8 cellular contexts compared by ENCODE assay signal in the genomic region with DNA sequence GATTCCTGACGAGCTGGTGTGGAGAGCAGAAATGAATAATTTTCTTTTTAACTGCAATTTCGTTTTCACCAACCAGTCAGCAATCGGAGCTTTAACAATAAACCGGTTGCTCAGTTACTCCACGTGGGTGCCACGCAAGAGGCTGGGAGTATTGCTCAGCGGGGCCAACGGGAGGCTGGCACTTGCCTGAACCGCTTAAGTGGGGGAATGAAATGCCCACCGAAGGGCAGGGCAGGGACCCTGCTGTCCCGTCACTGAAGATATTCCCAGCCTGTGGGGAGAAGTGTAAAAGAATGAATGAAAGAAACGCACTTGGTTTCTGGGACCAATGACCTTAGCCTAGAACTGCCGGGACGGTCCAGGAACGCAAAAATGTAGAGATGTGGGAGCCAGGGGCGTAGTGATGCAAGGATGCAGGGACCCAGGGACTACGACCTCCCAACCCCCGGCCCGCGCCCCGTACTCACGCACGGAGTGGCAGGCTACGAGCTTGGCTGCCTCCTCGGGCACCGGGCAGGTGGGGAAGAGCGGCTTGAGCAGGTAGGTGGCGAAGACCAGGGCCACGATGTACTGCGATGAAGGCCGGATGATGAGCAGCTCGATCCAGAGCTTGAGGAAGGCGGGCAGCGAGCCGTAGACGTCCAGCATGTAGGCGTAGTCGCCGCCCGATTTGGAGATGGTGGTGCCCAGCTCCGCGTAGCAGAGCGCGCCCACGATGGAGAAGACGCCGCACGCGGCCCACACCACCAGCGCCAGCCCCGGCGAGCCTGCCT.
DNase-seq lines count a peak whose midpoint lies in the region; ATAC-seq and TF ChIP-seq lines count a peak whose summit lies in the region.
"Not testable (repeated sequence)": the region's sequence is repeated elsewhere in the genome, so short reads cannot be mapped to it uniquely, and the experiment has no call there.

No MANE protein-coding gene starts in this region.

- not testable (repeated sequence) for TF ChIP-seq CTCF in Peyer's patch (IDR thresholded peaks at IDR 0.05); endodermal cell (conservative IDR thresholded peaks at IDR 0.05); prostate gland (IDR thresholded peaks at IDR 0.05)
- peak in 1 of 2 donors; percentile 6 for TF ChIP-seq CTCF in left lung (IDR thresholded peaks at IDR 0.05)

- peaks cover 24% of the 10 kb centered on the region for H3K4me1 Mint-ChIP-seq in activated T-helper 2 cell treated with anti-CD3 and anti-CD28 coated beads, Interferon-gamma antibody, Interleukin-2, Interleukin-4, amounts not matched to agents 10 μg/mL and 5 μg/mL and 100 μg/mL, durations not matched to agents 14 hours and 24 hours and 36 hours (ENCODE audit: low read depth)
- peaks cover 24% of the 10 kb centered on the region for H3K4me1 Mint-ChIP-seq in endodermal cell

- ATAC-seq in GM18499 (IDR thresholded peaks at IDR 0.05; ENCODE audit: insufficient read depth, unreplicated experiment) (peak; percentile 2), HG02943 (IDR thresholded peaks at IDR 0.05; ENCODE audit: low read depth, unreplicated experiment) (peak; percentile 12), left lung (peak; percentile 28)

- H3K36me3 ChIP-seq in Peyer's patch; endodermal cell (ENCODE audit: control insufficient read depth, insufficient read depth, low read length); prostate gland; urinary bladder (ENCODE audit: insufficient read depth): not testable (repeated sequence)
- H3K36me3 ChIP-seq in left lung, result peaks cover 0 to 11% of the 10 kb centered on the region in 2 donors

- peak overlapping the region; percentile 93 to 95 (median 94) for H3K27ac ChIP-seq in Peyer's patch
- H3K27ac ChIP-seq in endodermal cell (ENCODE audit: low read depth, low read length), result peak overlapping the region; percentile 57
- peak overlapping the region; percentile 77 to 95 for H3K27ac ChIP-seq in left lung
- H3K27ac ChIP-seq in prostate gland, result peak overlapping the region; percentile 64 to 73
- H3K27ac ChIP-seq in urinary bladder (ENCODE audit: low read depth), result not testable (repeated sequence)

- TF ChIP-seq POLR2A in Peyer's patch (IDR thresholded peaks at IDR 0.05), result not testable (repeated sequence)
- peak; percentile 33 for TF ChIP-seq POLR2A in prostate gland (IDR thresholded peaks at IDR 0.05)

- peaks cover 0 to 21% (median 8%) of the 10 kb centered on the region in 4 donors for H3K4me1 ChIP-seq in Peyer's patch
- H3K4me1 ChIP-seq in endodermal cell (ENCODE audit: control insufficient read depth, insufficient read depth, low read length); urinary bladder (ENCODE audit: insufficient read depth): not testable (repeated sequence)
- H3K4me1 ChIP-seq in left lung, result peaks cover 6 to 41% of the 10 kb centered on the region in 2 donors
- H3K4me1 ChIP-seq in prostate gland (replicated peaks), result peaks cover 11% of the 10 kb centered on the region

- WGBS in endodermal cell (ENCODE audit: insufficient coverage in 1 of 2, insufficient read length in 1 of 2), 2 experiments, result 0% methylated on average over 31 of the region's 52 CpGs; no CpG with 5 or more reads in 1 of the 2 experiments
- WGBS in prostate gland, result under 1% methylated on average over 47 of the region's 52 CpGs
- under 1% methylated on average over 49 of the region's 52 CpGs for WGBS in urinary bladder

- H3K9me3 ChIP-seq in Peyer's patch; endodermal cell (ENCODE audit: control insufficient read depth, low read length); left lung; prostate gland: not testable (repeated sequence)

- intact Hi-C loops in activated T-helper 2 cell treated with anti-CD3 and anti-CD28 coated beads, Interferon-gamma antibody, Interleukin-2, Interleukin-4, amounts not matched to agents 10 μg/mL and 5 μg/mL and 100 μg/mL, durations not matched to agents 14 hours and 24 hours and 36 hours (cut with micrococcal nuclease); left lung (cut with DNase I): not testable (repeated sequence)
- intact Hi-C loops in prostate gland (cut with DNase I), result loop anchor here (10.0 kb wide), 1 partner anchor 675 kb away; no protein-coding TSS in a partner anchor

- not testable (repeated sequence) for DNase-seq in Peyer's patch; activated T-helper 2 cell treated with anti-CD3 and anti-CD28 coated beads, Interferon-gamma antibody, Interleukin-2, Interleukin-4, amounts not matched to agents 10 μg/mL and 5 μg/mL and 100 μg/mL, durations not matched to agents 14 hours and 24 hours and 36 hours (ENCODE audit: low spot score); endodermal cell; prostate gland (ENCODE audit: low spot score)
- DNase-seq in left lung, result peak; percentile 35 to 88

- H3K4me3 ChIP-seq in Peyer's patch (peak overlapping the region; percentile 71 to 88 (median 78)), endodermal cell (ENCODE audit: low read length) (peak overlapping the region; percentile 96), left lung (peak overlapping the region; percentile 80 to 84), prostate gland (peak overlapping the region; percentile 50), urinary bladder (ENCODE audit: low read depth, low read length) (peak overlapping the region; percentile 54)

- peaks cover 35% of the 10 kb centered on the region for H3K36me3 Mint-ChIP-seq in activated T-helper 2 cell treated with anti-CD3 and anti-CD28 coated beads, Interferon-gamma antibody, Interleukin-2, Interleukin-4, amounts not matched to agents 10 μg/mL and 5 μg/mL and 100 μg/mL, durations not matched to agents 14 hours and 24 hours and 36 hours (ENCODE audit: low read depth)
- H3K36me3 Mint-ChIP-seq in endodermal cell (ENCODE audit: low read depth), result peaks cover 10% of the 10 kb centered on the region

- not testable (repeated sequence) for H3K27me3 ChIP-seq in Peyer's patch; endodermal cell (ENCODE audit: control insufficient read depth, insufficient read depth, low read length, poor library complexity, severe bottlenecking); left lung; prostate gland (replicated peaks; ENCODE audit: insufficient read depth)

- peak overlapping the region; percentile 100 for H3K27ac Mint-ChIP-seq in activated T-helper 2 cell treated with anti-CD3 and anti-CD28 coated beads, Interferon-gamma antibody, Interleukin-2, Interleukin-4, amounts not matched to agents 10 μg/mL and 5 μg/mL and 100 μg/mL, durations not matched to agents 14 hours and 24 hours and 36 hours
- peak overlapping the region; percentile 93 for H3K27ac Mint-ChIP-seq in endodermal cell

- H3K9ac ChIP-seq in endodermal cell (ENCODE audit: extremely low read depth, low read length, poor library complexity, severe bottlenecking), result peak overlapping the region; percentile 75

- not testable (repeated sequence) for H3K27me3 Mint-ChIP-seq in activated T-helper 2 cell treated with anti-CD3 and anti-CD28 coated beads, Interferon-gamma antibody, Interleukin-2, Interleukin-4, amounts not matched to agents 10 μg/mL and 5 μg/mL and 100 μg/mL, durations not matched to agents 14 hours and 24 hours and 36 hours (ENCODE audit: low read depth)
- H3K27me3 Mint-ChIP-seq in endodermal cell (ENCODE audit: insufficient read depth), result peaks cover 14% of the 10 kb centered on the region

- peak overlapping the region; percentile 93 for H3K4me3 Mint-ChIP-seq in activated T-helper 2 cell treated with anti-CD3 and anti-CD28 coated beads, Interferon-gamma antibody, Interleukin-2, Interleukin-4, amounts not matched to agents 10 μg/mL and 5 μg/mL and 100 μg/mL, durations not matched to agents 14 hours and 24 hours and 36 hours (ENCODE audit: low read depth)
- peak overlapping the region; percentile 95 for H3K4me3 Mint-ChIP-seq in endodermal cell

- not testable (repeated sequence) for H3K9me3 Mint-ChIP-seq in activated T-helper 2 cell treated with anti-CD3 and anti-CD28 coated beads, Interferon-gamma antibody, Interleukin-2, Interleukin-4, amounts not matched to agents 10 μg/mL and 5 μg/mL and 100 μg/mL, durations not matched to agents 14 hours and 24 hours and 36 hours; endodermal cell
